17 cellular contexts compared by ENCODE assay signal in genomic region chr7:8094164-8095140, GRCh38.
"Had no signal": no experiment of that assay in that cellular context is flagged by ENCODE, and none has a peak within 500 bp of the region (broad histone marks: within the 10 kb centered on the region; RNA-seq: fewer than 3 reads in every experiment).

No MANE protein-coding gene starts in this region.

- DNase-seq: effector CD4-positive, alpha-beta T cell; head of caudate nucleus; hippocampal formation; left cardiac atrium; left ventricle myocardium superior; naive B cell; sigmoid colon; spleen; stimulated activated CD4-positive, alpha-beta T cell treated with anti-CD3 and anti-CD28 coated beads, Interleukin-4, amount 100 ng/mL, for 4 hours; stimulated activated naive CD8-positive, alpha-beta T cell treated with anti-CD3 and anti-CD28 coated beads, Interleukin-15, Interleukin-2, amounts not matched to agents 100 U/mL and 50 U/mL, for 24 hours; testis; tibial artery; upper lobe of left lung had no signal

- ATAC-seq: left cardiac atrium; left ventricle myocardium superior; natural killer cell treated with Interleukin-12 subunit alpha and Interleukin-12 subunit beta and Interleukin-15 and Interleukin-18, amount 100 ng/mL, for 72 hours; stimulated activated memory B cell treated with anti-CD40 and anti-IgM and Interleukin-4, amounts not matched to agents 10 μg/mL and 1 μg/mL and 100 μg/mL, for 72 hours; stimulated activated naive CD8-positive, alpha-beta T cell treated with anti-CD3 and anti-CD28 coated beads, Interleukin-15, Interleukin-2, amounts not matched to agents 100 U/mL and 50 U/mL, for 24 hours had no signal

- H3K4me1 Mint-ChIP-seq: naive B cell, neural crest cell had no signal

- H3K27ac Mint-ChIP-seq: memory B cell; natural killer cell treated with Interleukin-12 subunit alpha and Interleukin-12 subunit beta and Interleukin-15 and Interleukin-18, amount 100 ng/mL, for 72 hours; stimulated activated memory B cell treated with anti-CD40 and anti-IgM and Interleukin-4, amounts not matched to agents 10 μg/mL and 1 μg/mL and 100 μg/mL, for 72 hours had no signal

- H3K27me3 Mint-ChIP-seq: memory B cell; naive B cell; natural killer cell treated with Interleukin-12 subunit alpha and Interleukin-12 subunit beta and Interleukin-15 and Interleukin-18, amount 100 ng/mL, for 72 hours; stimulated activated memory B cell treated with anti-CD40 and anti-IgM and Interleukin-4, amounts not matched to agents 10 μg/mL and 1 μg/mL and 100 μg/mL, for 72 hours had no signal

- H3K4me3 Mint-ChIP-seq: memory B cell; naive B cell; natural killer cell treated with Interleukin-12 subunit alpha and Interleukin-12 subunit beta and Interleukin-15 and Interleukin-18, amount 100 ng/mL, for 72 hours; neural crest cell; stimulated activated memory B cell treated with anti-CD40 and anti-IgM and Interleukin-4, amounts not matched to agents 10 μg/mL and 1 μg/mL and 100 μg/mL, for 72 hours had no signal
